Comparison of ENCODE assay signal across 11 cellular contexts in the genomic region with DNA sequence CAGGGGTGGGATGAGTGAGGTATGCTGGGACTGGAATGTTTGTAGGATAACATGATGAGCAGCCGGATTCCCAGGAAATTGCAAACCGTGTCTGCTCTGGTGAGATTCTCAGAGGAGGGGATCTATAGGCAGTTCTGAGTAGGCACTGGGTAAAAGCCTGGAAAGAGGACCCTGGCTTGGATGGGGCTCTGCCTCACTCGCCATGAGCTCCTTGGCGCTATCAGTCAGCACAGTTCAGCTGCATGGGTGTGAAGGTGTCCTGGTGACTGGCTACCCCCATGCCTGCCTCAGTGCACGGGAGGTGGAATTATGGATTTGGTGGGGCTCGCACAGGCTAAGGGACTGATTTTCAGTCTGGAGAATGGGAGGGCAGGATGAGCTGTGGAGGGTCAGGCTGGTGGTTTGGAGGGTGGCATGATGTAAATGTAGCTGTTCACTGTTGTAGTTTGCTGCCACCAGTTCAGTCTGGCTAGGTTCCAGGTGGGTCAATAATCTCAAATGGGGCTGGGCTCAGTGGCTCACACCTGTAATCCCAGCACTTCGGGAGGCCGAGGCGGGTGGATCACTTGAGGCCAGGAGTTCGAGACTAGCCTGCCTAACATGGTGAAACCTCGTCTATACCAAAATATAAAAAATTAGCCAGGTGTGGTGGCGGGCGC. TPM values are rescaled to one million over a fixed set of nuclear protein-coding genes. Genes with fewer than 3 reads are reported as not detected.
A peak's percentile ranks its signal among the peaks of the same experiment; 100 is the strongest.
DNase-seq lines count a peak whose midpoint lies in the region; ATAC-seq, FAIRE-seq and TF ChIP-seq lines count a peak whose summit lies in the region.
"Had no signal": no experiment of that assay in that cellular context is flagged by ENCODE, and none has a peak within 500 bp of the region (broad histone marks: within the 10 kb centered on the region; RNA-seq: fewer than 3 reads in every experiment).

No MANE protein-coding gene starts in this region.

- H3K4me1 Mint-ChIP-seq in T-cell = peaks cover 2 to 13% (median 10%) of the 10 kb centered on the region in 3 donors

- CTCF ChIA-PET in T-cell (lab: Charles Lee) = interaction anchor here (0.5 to 1.0 kb wide), 2 partner anchors 15 to 28 kb away, joined by 3 read pairs; no protein-coding TSS in a partner anchor

- H3K4ac ChIP-seq in mesenchymal stem cell (ENCODE audit: low read depth in 1 of 2, low read length in 2 of 2) = no peak overlapping the region

- DNase-seq in H54 (ENCODE audit: insufficient read length, low spot score) = peak; percentile 24
- no peak for DNase-seq in T-cell
- DNase-seq in mesenchymal stem cell = no peak
- DNase-seq in stimulated activated CD4-positive, alpha-beta T cell treated with anti-CD3 and anti-CD28 coated beads, Interleukin-1b, Interleukin-23, amount 100 ng/mL, for 48 hours = no peak
- no peak for DNase-seq in OCI-M1 (lab: John Stamatoyannopoulos, UW)
- DNase-seq in dedifferentiated amniotic fluid mesenchymal stem cell (ENCODE audit: extremely low spot score) = no peak
- no peak for DNase-seq in KBM-7

- no peak overlapping the region for H2AK5ac ChIP-seq in mesenchymal stem cell (ENCODE audit: low read length, severe bottlenecking)

- FAIRE-seq in H54 (lab: Jason Lieb, UNC) = no peak
- FAIRE-seq: D721Med had no signal

- peak overlapping the region in 1 of 2 experiments; percentile 83 for H2BK12ac ChIP-seq in mesenchymal stem cell (ENCODE audit: low read length in 2 of 2)

- H2BK120ac ChIP-seq in mesenchymal stem cell (ENCODE audit: low read depth, low read length) = no peak overlapping the region

- 77% methylated on average over 10 of the region's 13 CpGs for WGBS in mesenchymal stem cell

- H2BK5ac ChIP-seq in mesenchymal stem cell (ENCODE audit: low read depth, low read length, poor library complexity, severe bottlenecking) = no peak overlapping the region

- no peaks in the 10 kb centered on the region for H3K27me3 Mint-ChIP-seq in T-cell

- peak overlapping the region; percentile 53 for H4K91ac ChIP-seq in mesenchymal stem cell (ENCODE audit: low read length)

- no peak overlapping the region for H2BK15ac ChIP-seq in mesenchymal stem cell (ENCODE audit: low read depth, poor library complexity, severe bottlenecking)

- H3K18ac ChIP-seq in mesenchymal stem cell (ENCODE audit: low read depth in 1 of 2, low read length in 2 of 2) = no peak overlapping the region

- H3K27ac ChIP-seq in ACC112 (ENCODE audit: low read depth, low read length) = no peak overlapping the region
- H3K27ac ChIP-seq in mesenchymal stem cell (ENCODE audit: low read length, poor library complexity, severe bottlenecking) = no peak overlapping the region
- H3K27ac ChIP-seq: cardiac muscle cell, thyroid gland had no signal

- no peak overlapping the region for H3K14ac ChIP-seq in mesenchymal stem cell (ENCODE audit: low read length in 2 of 2)

- no peak overlapping the region for H3K4me3 Mint-ChIP-seq in T-cell

- H3K36me3 ChIP-seq in ACC112 (ENCODE audit: insufficient read depth, low read length) (no peaks in the 10 kb centered on the region), mesenchymal stem cell (ENCODE audit: control insufficient read depth in 1 of 2, insufficient read depth in 2 of 2, low read depth in 1 of 2, low read length in 2 of 2) (no peaks in the 10 kb centered on the region)
- H3K36me3 ChIP-seq: cardiac muscle cell, thyroid gland had no signal

- H3K9me3 ChIP-seq in mesenchymal stem cell (ENCODE audit: control insufficient read depth, low read length) = no peaks in the 10 kb centered on the region
- H3K9me3 ChIP-seq: thyroid gland had no signal

- H3K4me1 ChIP-seq in ACC112 (ENCODE audit: control insufficient read depth, insufficient read depth, low read length, unreplicated experiment) (no peaks in the 10 kb centered on the region), mesenchymal stem cell (ENCODE audit: control insufficient read depth, insufficient read depth, low read depth, low read length) (peaks cover 3% of the 10 kb centered on the region)
- H3K4me1 ChIP-seq: thyroid gland had no signal

- no peak overlapping the region for H3K27ac Mint-ChIP-seq in T-cell

- peak; percentile 20 to 27 (median 22) for ATAC-seq in T-cell (replicated peaks in 1 of 4)

- peak overlapping the region; percentile 32 for H2AFZ ChIP-seq in ACC112 (ENCODE audit: low read length, unreplicated experiment)
- peak overlapping the region; percentile 6 for H2AFZ ChIP-seq in mesenchymal stem cell (ENCODE audit: low read depth, low read length)

- H3K27me3 ChIP-seq in ACC112 (ENCODE audit: insufficient read depth, low read length) (no peaks in the 10 kb centered on the region), mesenchymal stem cell (ENCODE audit: control insufficient read depth in 1 of 2, insufficient read depth in 1 of 2, low read length in 2 of 2) (no peaks in the 10 kb centered on the region)
- H3K27me3 ChIP-seq: cardiac muscle cell, thyroid gland had no signal

- peak overlapping the region; percentile 49 for H4K8ac ChIP-seq in mesenchymal stem cell (ENCODE audit: low read length)

- H3K9me3 Mint-ChIP-seq in T-cell = no peaks in the 10 kb centered on the region

- H3K9ac ChIP-seq in mesenchymal stem cell (ENCODE audit: low read length) = peak overlapping the region; percentile 69

- no peak overlapping the region for H3K23ac ChIP-seq in mesenchymal stem cell (ENCODE audit: low read length in 2 of 2)

- no peaks in the 10 kb centered on the region for H3K79me2 ChIP-seq in ACC112 (ENCODE audit: control insufficient read depth, insufficient read depth, low read length, unreplicated experiment)

- H3K4me3 ChIP-seq in ACC112 (ENCODE audit: low read depth, low read length) (peak overlapping the region; percentile 39; the same call in 1 of the 2 replicates), mesenchymal stem cell (ENCODE audit: insufficient read depth in 1 of 2, low read depth in 1 of 2, low read length in 2 of 2) (peak overlapping the region in 1 of 2 experiments; percentile 41)
- H3K4me3 ChIP-seq: cardiac muscle cell, thyroid gland had no signal

- no peak overlapping the region for H3K4me2 ChIP-seq in mesenchymal stem cell (ENCODE audit: low read length, poor library complexity, severe bottlenecking)

- POLR2A ChIA-PET in T-cell (lab: Charles Lee) = no interaction called here

- TF ChIP-seq POLR2A in H54 (IDR thresholded peaks at IDR 0.05; ENCODE audit: low read depth, low read length) = no peak

- no peaks in the 10 kb centered on the region for H3K36me3 Mint-ChIP-seq in T-cell

- H3K79me1 ChIP-seq in mesenchymal stem cell (replicated peaks; ENCODE audit: low read length, poor library complexity, severe bottlenecking) = no peaks in the 10 kb centered on the region

- in situ Hi-C loops in KBM-7 (cut with MboI; ENCODE audit: low pct_unique_long_range_greater_than_20kb, low sequenced_read_pairs) = no loop called here

RNA-seq across cellular contexts. Expression of gene ZNF627, which starts 9.2 kb away (rescaled TPM):
- 10 to 100 TPM in 3 of 5 donors, 1 to 10 TPM in 2; 5.6 to 11.9 (median 10.6) TPM for total RNA-seq in T-cell
- polyA plus RNA-seq in mesenchymal stem cell (2013, experiment 1 of 2) = 6.7 TPM
- 6.6 TPM for polyA plus RNA-seq in mesenchymal stem cell (2013, experiment 2 of 2)

RNA-seq across cellular contexts. Expression of gene ACP5, which starts 10.7 kb away (rescaled TPM):
- 10 to 100 TPM; 16.2 to 29.8 (median 18.6) TPM for total RNA-seq in T-cell
- 13.7 TPM for polyA plus RNA-seq in mesenchymal stem cell (2013, experiment 1 of 2)
- 13.5 TPM for polyA plus RNA-seq in mesenchymal stem cell (2013, experiment 2 of 2)

RNA-seq across cellular contexts. Expression of gene ELOF1, which starts 29.1 kb away (rescaled TPM):
- total RNA-seq in T-cell = 10 to 100 TPM; 38.3 to 48.2 (median 46.6) TPM
- 70.5 TPM for polyA plus RNA-seq in mesenchymal stem cell (2013, experiment 1 of 2)
- polyA plus RNA-seq in mesenchymal stem cell (2013, experiment 2 of 2) = 70.0 TPM

RNA-seq across cellular contexts. Expression of gene CNN1, which starts 49.5 kb away (rescaled TPM):
- total RNA-seq in T-cell = under 1 TPM in 3 of 5 donors, not detected in 2; 0.26 to 0.96 (median 0.51) TPM
- polyA plus RNA-seq in mesenchymal stem cell (2013, experiment 1 of 2) = 25.1 TPM
- polyA plus RNA-seq in mesenchymal stem cell (2013, experiment 2 of 2) = 26.5 TPM

RNA-seq across cellular contexts. Expression of gene ECSIT, which starts 59.2 kb away (rescaled TPM):
- total RNA-seq in T-cell = 10 to 100 TPM; 28.8 to 52.0 (median 48.4) TPM
- 18.8 TPM for polyA plus RNA-seq in mesenchymal stem cell (2013, experiment 1 of 2)
- 18.9 TPM for polyA plus RNA-seq in mesenchymal stem cell (2013, experiment 2 of 2)
